Comparison of ENCODE assay signal across 17 cellular contexts in genomic region chrX:30874851-30875250, GRCh38.
"Had no signal": no experiment of that assay in that cellular context is flagged by ENCODE, and none has a peak within 500 bp of the region (broad histone marks: within the 10 kb centered on the region; RNA-seq: fewer than 3 reads in every experiment).

No MANE protein-coding gene starts in this region.

- H3K27ac ChIP-seq: adrenal gland, hepatocyte, pancreas, sigmoid colon, thyroid gland had no signal

- H3K4me1 ChIP-seq: sigmoid colon, thyroid gland had no signal

- H3K36me3 ChIP-seq: adrenal gland, pancreas, thyroid gland had no signal

- ATAC-seq: activated CD4-positive, alpha-beta T cell treated with anti-CD3 and anti-CD28 coated beads for 36 hours; activated T-cell treated with anti-CD3 and anti-CD28 coated beads, Interleukin-2, amount 50 U/mL, for 4 hours; left lobe of liver; pancreas; stimulated activated effector memory CD8-positive, alpha-beta T cell treated with anti-CD3 and anti-CD28 coated beads, Interleukin-12 subunit alpha, Interleukin-12 subunit beta, amount 100 ng/mL, for 72 hours; T-helper 17 cell had no signal

- H3K27ac Mint-ChIP-seq: activated CD4-positive, alpha-beta memory T cell treated with anti-CD3 and anti-CD28 coated beads for 36 hours; activated CD4-positive, alpha-beta T cell treated with anti-CD3 and anti-CD28 coated beads for 36 hours; naive B cell; stimulated activated effector memory CD8-positive, alpha-beta T cell treated with anti-CD3 and anti-CD28 coated beads, Interleukin-12 subunit alpha, Interleukin-12 subunit beta, amount 100 ng/mL, for 72 hours; T-helper 17 cell had no signal

- H2AFZ ChIP-seq: hepatocyte had no signal

- H3K9me3 ChIP-seq: adrenal gland, pancreas, sigmoid colon, thyroid gland had no signal

- H3K27me3 ChIP-seq: adrenal gland, hepatocyte, pancreas, sigmoid colon, thyroid gland had no signal

- H3K27me3 Mint-ChIP-seq: activated CD4-positive, alpha-beta memory T cell treated with anti-CD3 and anti-CD28 coated beads for 36 hours; activated CD4-positive, alpha-beta T cell treated with anti-CD3 and anti-CD28 coated beads for 36 hours; activated naive CD4-positive, alpha-beta T cell treated with anti-CD3 and anti-CD28 coated beads, Interleukin-2, amount 50 U/mL, for 24 hours; naive B cell; T-helper 17 cell had no signal

- DNase-seq: activated CD4-positive, alpha-beta memory T cell treated with anti-CD3 and anti-CD28 coated beads for 36 hours; activated CD4-positive, alpha-beta T cell treated with anti-CD3 and anti-CD28 coated beads for 36 hours; activated effector memory CD4-positive, alpha-beta T cell treated with anti-CD3 and anti-CD28 coated beads, Interleukin-2, amount 50 U/mL, for 16 hours; activated T-cell treated with anti-CD3 and anti-CD28 coated beads, Interleukin-2, amount 50 U/mL, for 4 hours; adrenal gland; cortex of kidney; effector CD8-positive, alpha-beta T cell; islet precursor cell; naive B cell; pancreas; sigmoid colon; T-helper 17 cell; thyroid gland had no signal

- H3K4me3 Mint-ChIP-seq: activated CD4-positive, alpha-beta memory T cell treated with anti-CD3 and anti-CD28 coated beads for 36 hours; activated CD4-positive, alpha-beta T cell treated with anti-CD3 and anti-CD28 coated beads for 36 hours; activated naive CD4-positive, alpha-beta T cell treated with anti-CD3 and anti-CD28 coated beads, Interleukin-2, amount 50 U/mL, for 24 hours; activated T-cell treated with anti-CD3 and anti-CD28 coated beads, Interleukin-2, amount 50 U/mL, for 4 hours; naive B cell; stimulated activated effector memory CD8-positive, alpha-beta T cell treated with anti-CD3 and anti-CD28 coated beads, Interleukin-12 subunit alpha, Interleukin-12 subunit beta, amount 100 ng/mL, for 72 hours; T-helper 17 cell had no signal

- H3K4me2 ChIP-seq: hepatocyte had no signal

- H3K9me3 Mint-ChIP-seq: activated CD4-positive, alpha-beta memory T cell treated with anti-CD3 and anti-CD28 coated beads for 36 hours; activated naive CD4-positive, alpha-beta T cell treated with anti-CD3 and anti-CD28 coated beads, Interleukin-2, amount 50 U/mL, for 24 hours; activated T-cell treated with anti-CD3 and anti-CD28 coated beads, Interleukin-2, amount 50 U/mL, for 4 hours; stimulated activated effector memory CD8-positive, alpha-beta T cell treated with anti-CD3 and anti-CD28 coated beads, Interleukin-12 subunit alpha, Interleukin-12 subunit beta, amount 100 ng/mL, for 72 hours had no signal

- H3K4me3 ChIP-seq: adrenal gland, hepatocyte, pancreas, sigmoid colon, thyroid gland had no signal
